Comparison of ENCODE assay signal across 9 cellular contexts in the genomic region with DNA sequence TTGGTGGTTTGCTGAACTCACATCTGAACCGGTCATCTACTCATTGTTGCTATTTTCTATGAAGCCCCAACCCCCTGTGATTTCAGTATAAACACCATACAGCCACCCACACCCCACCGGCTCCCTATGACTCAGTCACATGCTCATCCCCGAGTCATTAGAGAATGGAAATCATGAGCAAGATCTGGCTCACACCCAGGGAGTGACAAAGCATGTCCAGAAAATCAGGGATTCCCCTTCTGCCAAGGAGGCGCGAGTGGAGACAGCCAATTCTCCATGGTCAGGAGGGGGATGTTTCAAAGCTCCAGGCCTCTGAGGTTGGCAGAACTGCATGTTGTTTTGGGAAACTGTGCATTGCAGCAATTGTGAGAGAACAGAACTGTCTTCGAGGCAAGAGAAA.
DNase-seq lines count a peak whose midpoint lies in the region; ATAC-seq and TF ChIP-seq lines count a peak whose summit lies in the region.
"Had no signal": no experiment of that assay in that cellular context is flagged by ENCODE, and none has a peak within 500 bp of the region (broad histone marks: within the 10 kb centered on the region; RNA-seq: fewer than 3 reads in every experiment).

No MANE protein-coding gene starts in this region.

- no peak for TF ChIP-seq CTCF in body of pancreas (IDR thresholded peaks at IDR 0.05)
- no peak for TF ChIP-seq CTCF in upper lobe of left lung (IDR thresholded peaks at IDR 0.05)

- H3K36me3 ChIP-seq in body of pancreas (replicated peaks in 1 of 2; ENCODE audit: insufficient read depth in 1 of 2, low read depth in 2 of 2), result no peaks in the 10 kb centered on the region
- H3K36me3 ChIP-seq in upper lobe of left lung, result no peaks in the 10 kb centered on the region

- H3K9me3 Mint-ChIP-seq in stimulated activated memory B cell treated with anti-CD40 and anti-IgM and Interleukin-4, amounts not matched to agents 10 μg/mL and 1 μg/mL and 100 μg/mL, for 72 hours, result peaks cover 12% of the 10 kb centered on the region

- H3K9me3 ChIP-seq in body of pancreas (peaks cover 0 to 10% (median 0%) of the 10 kb centered on the region in 3 donors), upper lobe of left lung (peaks cover 0 to 5% (median 0%) of the 10 kb centered on the region in 4 donors)

- WGBS in body of pancreas, 2 donors, result 57 to 62% methylated on average over 6 of the region's 6 CpGs
- 39 to 62% methylated on average over 6 of the region's 6 CpGs for WGBS in upper lobe of left lung, 2 donors

- intact Hi-C loops in body of pancreas (cut with DNase I), result no loop called here

- ATAC-seq in body of pancreas (peak; percentile 59), upper lobe of left lung (ENCODE audit: low FRiP score in 2 of 2) (peak in 1 of 2 donors; percentile 88), HG03432 (IDR thresholded peaks at IDR 0.05; ENCODE audit: unreplicated experiment) (no peak), GM19455 (IDR thresholded peaks at IDR 0.05; ENCODE audit: unreplicated experiment) (no peak)
- no peak for ATAC-seq in stimulated activated memory B cell treated with anti-CD40 and anti-IgM and Interleukin-4, amounts not matched to agents 10 μg/mL and 1 μg/mL and 100 μg/mL, for 72 hours

- TF ChIP-seq EP300 in upper lobe of left lung (IDR thresholded peaks at IDR 0.05), result peak in 2 of 4 donors; percentile 84 to 94

- no peak for TF ChIP-seq POLR2A in body of pancreas (IDR thresholded peaks at IDR 0.05)
- no peak for TF ChIP-seq POLR2A in upper lobe of left lung (IDR thresholded peaks at IDR 0.05)

- H3K36me3 Mint-ChIP-seq in stimulated activated memory B cell treated with anti-CD40 and anti-IgM and Interleukin-4, amounts not matched to agents 10 μg/mL and 1 μg/mL and 100 μg/mL, for 72 hours, result no peaks in the 10 kb centered on the region

- peak; percentile 6 for DNase-seq in activated T-cell treated with anti-CD3 and anti-CD28 coated beads for 48 hours (ENCODE audit: low read depth)
- DNase-seq in activated T-cell treated with anti-CD3 and anti-CD28 coated beads, Interleukin-2, amount 50 U/mL, for 1 hour, result no peak
- DNase-seq in body of pancreas, result peak; percentile 48 to 67 (median 54)
- peak; percentile 97 for DNase-seq in kidney tubule cell (ENCODE audit: low spot score)
- peak in 1 of 2 donors; percentile 49 for DNase-seq in upper lobe of left lung
- DNase-seq: endodermal cell had no signal

- no peaks in the 10 kb centered on the region for H3K27me3 ChIP-seq in body of pancreas
- H3K27me3 ChIP-seq in upper lobe of left lung, result no peaks in the 10 kb centered on the region

- no peak overlapping the region for H3K27ac ChIP-seq in body of pancreas
- peak overlapping the region in 3 of 4 donors; percentile 15 to 55 (median 20) for H3K27ac ChIP-seq in upper lobe of left lung

- no peak overlapping the region for H3K4me3 Mint-ChIP-seq in stimulated activated memory B cell treated with anti-CD40 and anti-IgM and Interleukin-4, amounts not matched to agents 10 μg/mL and 1 μg/mL and 100 μg/mL, for 72 hours
- H3K4me3 Mint-ChIP-seq: endodermal cell had no signal

- H3K4me1 ChIP-seq in body of pancreas, result no peaks in the 10 kb centered on the region
- H3K4me1 ChIP-seq in upper lobe of left lung, result peaks cover 0 to 7% (median 3%) of the 10 kb centered on the region in 4 donors

- no peak overlapping the region for H3K4me3 ChIP-seq in body of pancreas
- H3K4me3 ChIP-seq in upper lobe of left lung, result no peak overlapping the region

- no peaks in the 10 kb centered on the region for H3K4me1 Mint-ChIP-seq in stimulated activated memory B cell treated with anti-CD40 and anti-IgM and Interleukin-4, amounts not matched to agents 10 μg/mL and 1 μg/mL and 100 μg/mL, for 72 hours

- no peaks in the 10 kb centered on the region for H3K27me3 Mint-ChIP-seq in stimulated activated memory B cell treated with anti-CD40 and anti-IgM and Interleukin-4, amounts not matched to agents 10 μg/mL and 1 μg/mL and 100 μg/mL, for 72 hours

- no peak overlapping the region for H3K27ac Mint-ChIP-seq in stimulated activated memory B cell treated with anti-CD40 and anti-IgM and Interleukin-4, amounts not matched to agents 10 μg/mL and 1 μg/mL and 100 μg/mL, for 72 hours
- H3K27ac Mint-ChIP-seq: endodermal cell had no signal

Comparison
In these comparisons a context has a peak if more than half of its experiments do, and no peak if none do; other contexts are left out.
1. H3K27ac ChIP-seq: peak in upper lobe of left lung (3 of 4); none in body of pancreas (0 of 4).